In genomic region chr18:47997338-47997780, GRCh38 we compare ENCODE assay signal across 8 cellular contexts.
DNase-seq lines count a peak whose midpoint lies in the region; ATAC-seq and TF ChIP-seq lines count a peak whose summit lies in the region.

No MANE protein-coding gene starts in this region.

- H3K27me3 Mint-ChIP-seq in activated naive CD8-positive, alpha-beta T cell treated with anti-CD3 and anti-CD28 coated beads for 36 hours = no peaks in the 10 kb centered on the region
- peaks cover 4% of the 10 kb centered on the region for H3K27me3 Mint-ChIP-seq in nephron progenitor cell (ENCODE audit: low read depth, poor library complexity)

- no peak for TF ChIP-seq POLR2A in gastroesophageal sphincter (IDR thresholded peaks at IDR 0.05)

- no peaks in the 10 kb centered on the region for H3K4me1 Mint-ChIP-seq in activated naive CD8-positive, alpha-beta T cell treated with anti-CD3 and anti-CD28 coated beads for 36 hours
- peaks cover 29% of the 10 kb centered on the region for H3K4me1 Mint-ChIP-seq in nephron progenitor cell

- H3K27me3 ChIP-seq in DND-41 (ENCODE audit: insufficient read depth, low read length, poor library complexity) (no peaks in the 10 kb centered on the region), gastroesophageal sphincter (no peaks in the 10 kb centered on the region)

- H3K9me3 ChIP-seq in DND-41 (ENCODE audit: insufficient read depth, low read length, severe bottlenecking) (peaks cover 6% of the 10 kb centered on the region), gastroesophageal sphincter (peaks cover 0 to 12% (median 0%) of the 10 kb centered on the region in 3 donors)

- H3K9ac ChIP-seq in DND-41 (ENCODE audit: low read depth, low read length) = no peak overlapping the region

- H3K27ac Mint-ChIP-seq in activated naive CD8-positive, alpha-beta T cell treated with anti-CD3 and anti-CD28 coated beads for 36 hours = no peak overlapping the region
- H3K27ac Mint-ChIP-seq in nephron progenitor cell = no peak overlapping the region

- H3K27ac ChIP-seq in DND-41 (ENCODE audit: low read length) = no peak overlapping the region
- H3K27ac ChIP-seq in gastroesophageal sphincter = no peak overlapping the region

- H3K36me3 ChIP-seq in DND-41 (ENCODE audit: insufficient read depth, low read length) (no peaks in the 10 kb centered on the region), gastroesophageal sphincter (no peaks in the 10 kb centered on the region)

- peak; percentile 44; the same call in 2 of the 3 replicates for ATAC-seq in DND-41 (ENCODE audit: insufficient read depth, low read depth)
- ATAC-seq in gastroesophageal sphincter = no peak

- H3K4me3 ChIP-seq in DND-41 (ENCODE audit: low read depth in 1 of 2, low read length in 2 of 2) (no peak overlapping the region), LNCaP clone FGC (ENCODE audit: low read depth, low read length) (no peak overlapping the region), gastroesophageal sphincter (no peak overlapping the region)

- H3K4me3 Mint-ChIP-seq in activated naive CD8-positive, alpha-beta T cell treated with anti-CD3 and anti-CD28 coated beads for 36 hours = no peak overlapping the region
- H3K4me3 Mint-ChIP-seq in nephron progenitor cell = no peak overlapping the region

- H3K79me2 ChIP-seq in DND-41 (ENCODE audit: insufficient read depth, low read length) = no peaks in the 10 kb centered on the region

- no peak for TF ChIP-seq EP300 in gastroesophageal sphincter (IDR thresholded peaks at IDR 0.05)

- H3K4me2 ChIP-seq in DND-41 (ENCODE audit: insufficient read depth, low read length) = no peak overlapping the region

- 40 to 64% methylated on average over 2 to 4 of the region's 5 CpGs for WGBS in gastroesophageal sphincter (ENCODE audit: low coverage in 1 of 2), 2 donors

- TF ChIP-seq CTCF in DND-41 (IDR thresholded peaks at IDR 0.05; ENCODE audit: borderline replicate concordance, extremely low read depth, low read length, poor library complexity, severe bottlenecking) (peak; percentile 74), LNCaP clone FGC (IDR thresholded peaks at IDR 0.05; ENCODE audit: control insufficient read depth, extremely low read depth, insufficient read depth) (peak; percentile 37), nephron progenitor cell (IDR thresholded peaks at IDR 0.05) (peak; percentile 46), gastroesophageal sphincter (IDR thresholded peaks at IDR 0.05) (no peak)

- peak; percentile 44 for DNase-seq in DND-41
- DNase-seq in LNCaP clone FGC (ENCODE audit: low read depth) = no peak
- DNase-seq in activated naive CD8-positive, alpha-beta T cell treated with anti-CD3 and anti-CD28 coated beads for 36 hours = peak; percentile 35
- peak; percentile 34 for DNase-seq in nephron progenitor cell
- DNase-seq in superior temporal gyrus (ENCODE audit: extremely low spot score) = no peak
- DNase-seq in NCI-H1092 treated with DMSO at 0.1 percent for 48 hours (lab: John Stamatoyannopoulos, UW) = no peak
- no peak for DNase-seq in KG1 (lab: John Stamatoyannopoulos, UW)

- no peaks in the 10 kb centered on the region for H4K20me1 ChIP-seq in DND-41 (ENCODE audit: insufficient read depth, low read length)

- no peak overlapping the region for H2AFZ ChIP-seq in DND-41 (ENCODE audit: low read depth, low read length)

- no peaks in the 10 kb centered on the region for H3K4me1 ChIP-seq in DND-41 (ENCODE audit: insufficient read depth, low read length)
- no peaks in the 10 kb centered on the region for H3K4me1 ChIP-seq in gastroesophageal sphincter

- no peaks in the 10 kb centered on the region for H3K36me3 Mint-ChIP-seq in activated naive CD8-positive, alpha-beta T cell treated with anti-CD3 and anti-CD28 coated beads for 36 hours
- H3K36me3 Mint-ChIP-seq in nephron progenitor cell (ENCODE audit: low read depth) = no peaks in the 10 kb centered on the region

- peaks cover 10% of the 10 kb centered on the region for H3K9me3 Mint-ChIP-seq in activated naive CD8-positive, alpha-beta T cell treated with anti-CD3 and anti-CD28 coated beads for 36 hours
- peaks cover 23% of the 10 kb centered on the region for H3K9me3 Mint-ChIP-seq in nephron progenitor cell

Comparison
In these comparisons a context has a peak if more than half of its experiments do, and no peak if none do; other contexts are left out.
1. DNase-seq: peak in DND-41 (single experiment), activated naive CD8-positive, alpha-beta T cell treated with anti-CD3 and anti-CD28 coated beads for 36 hours (single experiment) and nephron progenitor cell (single experiment); none in LNCaP clone FGC (single experiment), superior temporal gyrus (single experiment), NCI-H1092 treated with DMSO at 0.1 percent for 48 hours (single experiment) and KG1 (single experiment).
2. CTCF ChIP-seq: peak in DND-41 (single experiment), LNCaP clone FGC (single experiment) and nephron progenitor cell (single experiment); none in gastroesophageal sphincter (0 of 4).